In the genomic region with DNA sequence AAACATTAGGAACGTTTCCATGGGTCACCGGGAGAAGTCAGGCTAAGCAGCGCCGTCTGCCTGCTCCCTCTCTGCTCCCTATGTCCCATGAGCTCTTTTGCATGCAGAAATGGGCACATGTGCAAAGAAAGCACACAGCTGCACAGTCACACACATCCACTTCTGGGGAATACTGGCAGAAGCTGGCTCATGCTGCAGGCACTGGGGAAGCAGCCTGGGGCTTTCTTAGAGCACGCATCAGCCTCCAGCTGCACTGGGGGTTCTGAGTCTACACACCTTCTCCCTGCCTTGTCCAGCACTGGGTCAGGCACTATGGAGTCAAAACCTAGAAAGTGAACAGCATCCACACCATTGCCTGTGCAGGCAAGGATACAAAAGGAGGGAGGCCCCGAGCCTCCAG, we compare ENCODE assay signal across 17 cellular contexts.
DNase-seq lines count a peak whose midpoint lies in the region; ATAC-seq and TF ChIP-seq lines count a peak whose summit lies in the region.
"Had no signal": no experiment of that assay in that cellular context is flagged by ENCODE, and none has a peak within 500 bp of the region (broad histone marks: within the 10 kb centered on the region; RNA-seq: fewer than 3 reads in every experiment).

No MANE protein-coding gene starts in this region.

- H3K18ac ChIP-seq in IMR-90 (ENCODE audit: low read depth, low read length): no peak overlapping the region

- H2BK20ac ChIP-seq in IMR-90 (ENCODE audit: low read depth, low read length): no peak overlapping the region

- H3K4me2 ChIP-seq in IMR-90 (ENCODE audit: low read depth, low read length): no peak overlapping the region
- H3K4me2 ChIP-seq: GM23338 had no signal

- H3K27ac Mint-ChIP-seq in stimulated activated effector memory CD8-positive, alpha-beta T cell treated with anti-CD3 and anti-CD28 coated beads, Interleukin-12 subunit alpha, Interleukin-12 subunit beta, amount 100 ng/mL, for 72 hours: no peak overlapping the region
- H3K27ac Mint-ChIP-seq: CD4-positive, alpha-beta memory T cell; GM23338; HFFc6 had no signal

- H2BK5ac ChIP-seq in IMR-90 (ENCODE audit: low read depth, low read length, poor library complexity, severe bottlenecking): no peak overlapping the region

- intact Hi-C loops in IMR-90 (cut with micrococcal nuclease) (no loop called here), esophagus muscularis mucosa (cut with DNase I) (no loop called here)

- H3K79me1 ChIP-seq in IMR-90 (ENCODE audit: low read depth in 1 of 2, low read length in 2 of 2): no peaks in the 10 kb centered on the region

- H3K9me1 ChIP-seq in IMR-90 (ENCODE audit: insufficient read depth, low read length): 0 out of 2 replicates have a peak, but pooled peaks cover 2% of the 10 kb centered on the region

- H3K27me3 ChIP-seq in IMR-90 (ENCODE audit: control insufficient read depth, insufficient read depth, low read length) (peaks cover 17% of the 10 kb centered on the region), esophagus muscularis mucosa (no peaks in the 10 kb centered on the region), lung (ENCODE audit: control insufficient read depth, insufficient read depth) (no peaks in the 10 kb centered on the region)

- BruUV-seq in IMR-90 (replicated peaks; lab: Mats Ljungman, UMichigan): no TSS peak

- peak overlapping the region; percentile 16; the same call in 1 of the 2 replicates for H2AK5ac ChIP-seq in IMR-90 (ENCODE audit: low read depth, low read length)

- no peak overlapping the region for H3K4me3 Mint-ChIP-seq in stimulated activated effector memory CD8-positive, alpha-beta T cell treated with anti-CD3 and anti-CD28 coated beads, Interleukin-12 subunit alpha, Interleukin-12 subunit beta, amount 100 ng/mL, for 72 hours
- H3K4me3 Mint-ChIP-seq: CD4-positive, alpha-beta memory T cell; GM23338; HFFc6 had no signal

- H3K9ac ChIP-seq in IMR-90 (ENCODE audit: low read depth, low read length): no peak overlapping the region

- H4K91ac ChIP-seq in IMR-90 (ENCODE audit: insufficient read depth, low read depth, low read length): no peak overlapping the region

- H3K4me1 Mint-ChIP-seq in stimulated activated effector memory CD8-positive, alpha-beta T cell treated with anti-CD3 and anti-CD28 coated beads, Interleukin-12 subunit alpha, Interleukin-12 subunit beta, amount 100 ng/mL, for 72 hours: no peaks in the 10 kb centered on the region
- H3K4me1 Mint-ChIP-seq: CD4-positive, alpha-beta memory T cell; GM23338 had no signal

- in situ Hi-C loops in IMR-90 (cut with MboI; ENCODE audit: low sequenced_read_pairs): no loop called here

- no peak overlapping the region for H2BK120ac ChIP-seq in IMR-90 (ENCODE audit: low read depth, low read length)

- dilution Hi-C loops in IMR-90 (cut with HindIII; ENCODE audit: low sequenced_read_pairs, unreplicated experiment): no loop called here

- no peak overlapping the region for H2BK15ac ChIP-seq in IMR-90 (ENCODE audit: low read depth, low read length)

- TF ChIP-seq CTCF in IMR-90 (conservative IDR thresholded peaks at IDR 0.05; ENCODE audit: low read depth, low read length): no peak
- no peak for TF ChIP-seq CTCF in esophagus muscularis mucosa (IDR thresholded peaks at IDR 0.05)
- TF ChIP-seq CTCF in lung (IDR thresholded peaks at IDR 0.05; ENCODE audit: control extremely low read depth, extremely low read depth): no peak

- DNase-seq in IMR-90 (no peak), esophagus muscularis mucosa (ENCODE audit: extremely low spot score) (peak; percentile 90), lung (ENCODE audit: low spot score) (peak; percentile 17), SHP77 (lab: John Stamatoyannopoulos, UW) (no peak)
- no peak for DNase-seq in stimulated activated effector memory CD8-positive, alpha-beta T cell treated with anti-CD3 and anti-CD28 coated beads, Interleukin-12 subunit alpha, Interleukin-12 subunit beta, amount 100 ng/mL, for 72 hours (ENCODE audit: low spot score in 2 of 2)
- DNase-seq in activated CD4-positive, alpha-beta T cell treated with anti-CD3 and anti-CD28 coated beads for 4 hours: no peak
- DNase-seq: C1 segment of cervical spinal cord; Calu3; CD4-positive, alpha-beta memory T cell; COR-L47; DMS53; DMS79 treated with DMSO at 0.1 percent for 48 hours; GF-D8; HFFc6 had no signal

- H3K4me1 ChIP-seq in IMR-90 (ENCODE audit: control insufficient read depth, insufficient read depth, low read length): no peaks in the 10 kb centered on the region
- H3K4me1 ChIP-seq in esophagus muscularis mucosa: no peaks in the 10 kb centered on the region
- no peaks in the 10 kb centered on the region for H3K4me1 ChIP-seq in lung (ENCODE audit: control insufficient read depth in 2 of 2, insufficient read depth in 2 of 2, low read length in 2 of 2)
- H3K4me1 ChIP-seq: HAP-1 had no signal

- H3K9me3 Mint-ChIP-seq in stimulated activated effector memory CD8-positive, alpha-beta T cell treated with anti-CD3 and anti-CD28 coated beads, Interleukin-12 subunit alpha, Interleukin-12 subunit beta, amount 100 ng/mL, for 72 hours: no peaks in the 10 kb centered on the region
- H3K9me3 Mint-ChIP-seq: GM23338, HFFc6 had no signal

- H3K23ac ChIP-seq in IMR-90 (ENCODE audit: low read depth, low read length): no peak overlapping the region

- no peak overlapping the region for H2AFZ ChIP-seq in IMR-90 (replicated peaks; ENCODE audit: low read length, poor library complexity)
- H2AFZ ChIP-seq: GM23338 had no signal

- H3K36me3 Mint-ChIP-seq in stimulated activated effector memory CD8-positive, alpha-beta T cell treated with anti-CD3 and anti-CD28 coated beads, Interleukin-12 subunit alpha, Interleukin-12 subunit beta, amount 100 ng/mL, for 72 hours: no peaks in the 10 kb centered on the region
- H3K36me3 Mint-ChIP-seq: CD4-positive, alpha-beta memory T cell had no signal

- CTCF ChIA-PET in IMR-90 (lab: Yijun Ruan, JAX): no interaction called here

- ATAC-seq in IMR-90 (ENCODE audit: low read depth): no peak
- ATAC-seq in lung (ENCODE audit: insufficient read depth, low FRiP score): no peak
- peak; percentile 11 for ATAC-seq in stimulated activated effector memory CD8-positive, alpha-beta T cell treated with anti-CD3 and anti-CD28 coated beads, Interleukin-12 subunit alpha, Interleukin-12 subunit beta, amount 100 ng/mL, for 72 hours
- no peak for ATAC-seq in HG03108 (IDR thresholded peaks at IDR 0.05; ENCODE audit: unreplicated experiment)
- ATAC-seq: GM23338 had no signal

- H4K8ac ChIP-seq in IMR-90 (ENCODE audit: low read depth in 2 of 2, low read length in 2 of 2): no peak overlapping the region

- POLR2A ChIA-PET in IMR-90 (lab: Charles Lee; ENCODE audit: unreplicated experiment): interaction anchor here (0.6 kb wide), 1 partner anchor 45 kb away, joined by 3 read pairs; no protein-coding TSS in a partner anchor

- no peak overlapping the region for H4K5ac ChIP-seq in IMR-90 (ENCODE audit: low read depth, low read length)

- no peak for TF ChIP-seq POLR2A in IMR-90 (IDR thresholded peaks at IDR 0.05; ENCODE audit: low read depth, low read length)
- no peak for TF ChIP-seq POLR2A in esophagus muscularis mucosa (IDR thresholded peaks at IDR 0.05; ENCODE audit: low read depth)

- H2AK9ac ChIP-seq in IMR-90 (replicated peaks; ENCODE audit: low read depth, low read length, poor library complexity): no peak overlapping the region

- no peaks in the 10 kb centered on the region for H4K20me1 ChIP-seq in IMR-90 (ENCODE audit: insufficient read depth, low read length)

- TF ChIP-seq RAD21 in IMR-90 (IDR thresholded peaks at IDR 0.05; ENCODE audit: low read length): no peak

- H3K4me3 ChIP-seq in IMR-90 (ENCODE audit: insufficient read depth, low read depth, low read length): no peak overlapping the region
- no peak overlapping the region for H3K4me3 ChIP-seq in esophagus muscularis mucosa
- H3K4me3 ChIP-seq in lung: no peak overlapping the region
- H3K4me3 ChIP-seq: GM23338, HAP-1 had no signal

- no peak overlapping the region for H3K4ac ChIP-seq in IMR-90 (ENCODE audit: low read depth, low read length)

- no peaks in the 10 kb centered on the region for H3K9me3 ChIP-seq in IMR-90 (ENCODE audit: control insufficient read depth, insufficient read depth, low read length)
- no peaks in the 10 kb centered on the region for H3K9me3 ChIP-seq in esophagus muscularis mucosa
- H3K9me3 ChIP-seq in lung (ENCODE audit: control insufficient read depth in 2 of 2, insufficient read depth in 1 of 2, low read length in 1 of 2): no peaks in the 10 kb centered on the region
- H3K9me3 ChIP-seq: HAP-1 had no signal

- no peak overlapping the region for H3K14ac ChIP-seq in IMR-90 (replicated peaks; ENCODE audit: low read depth, low read length)

- WGBS in IMR-90 (ENCODE audit: extremely low coverage in 2 of 2, insufficient read length in 1 of 2), 2 experiments: 56% methylated on average over 4 of the region's 6 CpGs; no CpG with 5 or more reads in 1 of the 2 experiments
- WGBS in esophagus muscularis mucosa: 79% methylated on average over 5 of the region's 6 CpGs
- 86 to 87% methylated on average over 6 of the region's 6 CpGs for WGBS in lung, 2 donors

- no peak for TF ChIP-seq EP300 in esophagus muscularis mucosa (IDR thresholded peaks at IDR 0.05)

- no peak overlapping the region for H3K56ac ChIP-seq in IMR-90 (ENCODE audit: extremely low read depth, insufficient read depth, low read length)

- H3K36me3 ChIP-seq in IMR-90 (ENCODE audit: control insufficient read depth, insufficient read depth, low read length): no peaks in the 10 kb centered on the region
- no peaks in the 10 kb centered on the region for H3K36me3 ChIP-seq in esophagus muscularis mucosa
- no peaks in the 10 kb centered on the region for H3K36me3 ChIP-seq in lung (ENCODE audit: control insufficient read depth in 2 of 2, insufficient read depth in 2 of 2, low read length in 2 of 2)
- H3K36me3 ChIP-seq: HAP-1 had no signal

- no peak overlapping the region for H3K27ac ChIP-seq in IMR-90 (ENCODE audit: insufficient read depth, low read length)
- no peak overlapping the region for H3K27ac ChIP-seq in esophagus muscularis mucosa (replicated peaks in 1 of 4)
- no peak overlapping the region for H3K27ac ChIP-seq in lung (ENCODE audit: low read depth in 1 of 2, low read length in 1 of 2)

TF ChIP-seq in IMR-90, 13 proteins besides CTCF, POLR2A, EP300 and RAD21:
- no peak for TF ChIP-seq RFX5 (IDR thresholded peaks at IDR 0.05; ENCODE audit: low read depth, low read length)
- TF ChIP-seq NFE2L2 (IDR thresholded peaks at IDR 0.05; ENCODE audit: low read depth, low read length): no peak
- no peak for TF ChIP-seq SMC3 (IDR thresholded peaks at IDR 0.05; ENCODE audit: low read depth, low read length)

Comparison
In these comparisons a context has a peak if more than half of its experiments do, and no peak if none do; other contexts are left out.
1. DNase-seq: peak in esophagus muscularis mucosa (single experiment) and lung (single experiment); none in IMR-90 (single experiment), stimulated activated effector memory CD8-positive, alpha-beta T cell treated with anti-CD3 and anti-CD28 coated beads, Interleukin-12 subunit alpha, Interleukin-12 subunit beta, amount 100 ng/mL, for 72 hours (0 of 2), activated CD4-positive, alpha-beta T cell treated with anti-CD3 and anti-CD28 coated beads for 4 hours (0 of 2) and SHP77 (0 of 2).